Comparison of ENCODE assay signal across 8 cellular contexts in genomic region chr13:78603240-78603947, GRCh38. TPM values are rescaled to one million over a fixed set of nuclear protein-coding genes. Genes with fewer than 3 reads are reported as not detected.
A peak's percentile ranks its signal among the peaks of the same experiment; 100 is the strongest.
DNase-seq lines count a peak whose midpoint lies in the region; ATAC-seq and TF ChIP-seq lines count a peak whose summit lies in the region.

TSS of gene POU4F1 (minus strand) at chr13:78603552. CDS start at chr13:78603326, 226 bp downstream.

- H3K4me1 ChIP-seq in HUES48 (ENCODE audit: control insufficient read depth, insufficient read depth, low read length), result peaks cover 34% of the 10 kb centered on the region

- H3K9ac ChIP-seq in HUES48 (ENCODE audit: low read depth, low read length), result no peak within 1 kb of the TSS

- intact Hi-C loops in activated naive CD4-positive, alpha-beta T cell treated with anti-CD3 and anti-CD28 coated beads for 36 hours (cut with micrococcal nuclease), result loop anchor here (1.0 to 10.0 kb wide), 5 partner anchors 56 to 1741 kb away; partner anchors contain the start of genes FBXL3, OBI1 and SPRY2

- H3K36me3 ChIP-seq in HUES48 (ENCODE audit: control insufficient read depth, insufficient read depth, low read length), result no peaks in the 10 kb centered on the region

- peak; percentile 90 for ATAC-seq in GM21423 (IDR thresholded peaks at IDR 0.05; ENCODE audit: unreplicated experiment)

- H3K9me3 ChIP-seq in HUES48 (ENCODE audit: control insufficient read depth, insufficient read depth, low read length), result no peaks in the 10 kb centered on the region

- DNase-seq in D341Med (ENCODE audit: low spot score) (peak; percentile 90), iPS-NIHi11 (ENCODE audit: low spot score) (peak; percentile 89), kidney glomerular epithelial cell (lab: John Stamatoyannopoulos, UW) (no peak)
- peak; percentile 84 for DNase-seq in activated naive CD4-positive, alpha-beta T cell treated with anti-CD3 and anti-CD28 coated beads for 36 hours
- peak; percentile 59 to 76 for DNase-seq in stimulated activated CD4-positive, alpha-beta T cell treated with anti-CD3 and anti-CD28 coated beads, Interleukin-2, amount 100 ng/mL, for 24 hours

- peaks cover 3% of the 10 kb centered on the region for H3K36me3 Mint-ChIP-seq in activated naive CD4-positive, alpha-beta T cell treated with anti-CD3 and anti-CD28 coated beads for 36 hours (ENCODE audit: low read depth)

- CTCF ChIA-PET in activated naive CD4-positive, alpha-beta T cell treated with anti-CD3 and anti-CD28 coated beads for 36 hours (lab: Charles Lee), result interaction anchor here (0.6 to 1.0 kb wide), 3 partner anchors 9 to 217 kb away, joined by 3 to 5 read pairs (median 4); no protein-coding TSS in a partner anchor

- H3K27ac Mint-ChIP-seq in activated naive CD4-positive, alpha-beta T cell treated with anti-CD3 and anti-CD28 coated beads for 36 hours, result no peak within 1 kb of the TSS

- H3K4me1 Mint-ChIP-seq in activated naive CD4-positive, alpha-beta T cell treated with anti-CD3 and anti-CD28 coated beads for 36 hours (ENCODE audit: low read depth), result peaks cover 42% of the 10 kb centered on the region

- no peak within 1 kb of the TSS for H3K27ac ChIP-seq in HUES48 (ENCODE audit: low read depth, low read length)

- H3K27me3 ChIP-seq in HUES48 (ENCODE audit: control insufficient read depth, insufficient read depth, low read length), result peaks cover 99% of the 10 kb centered on the region

- H3K9me3 Mint-ChIP-seq in activated naive CD4-positive, alpha-beta T cell treated with anti-CD3 and anti-CD28 coated beads for 36 hours, result no peaks in the 10 kb centered on the region

- peak within 1 kb of the TSS; percentile 60 for H3K4me3 ChIP-seq in HUES48 (ENCODE audit: low read depth, low read length)

- peak within 1 kb of the TSS; percentile 73 for H3K4me3 Mint-ChIP-seq in activated naive CD4-positive, alpha-beta T cell treated with anti-CD3 and anti-CD28 coated beads for 36 hours

- peaks cover 81% of the 10 kb centered on the region for H3K27me3 Mint-ChIP-seq in activated naive CD4-positive, alpha-beta T cell treated with anti-CD3 and anti-CD28 coated beads for 36 hours (ENCODE audit: low read depth)

TF ChIP-seq in PFSK-1, 5 proteins besides CTCF, POLR2A, EP300 and RAD21:
- no peak for TF ChIP-seq REST (IDR thresholded peaks at IDR 0.05; ENCODE audit: insufficient read depth in 1 of 2, low read depth in 2 of 2, low read length in 2 of 2)
- TF ChIP-seq FOXP2 (optimal IDR thresholded peaks at IDR 0.05; ENCODE audit: borderline replicate concordance, extremely low read depth, extremely low read length, insufficient read depth), result peak; percentile 59
- TF ChIP-seq TAF1 (IDR thresholded peaks at IDR 0.05; ENCODE audit: borderline replicate concordance, insufficient read depth, low read length), result no peak
- 0 out of 2 replicates have a peak, but pooled peaks have one; percentile 36 for TF ChIP-seq SIN3A (IDR thresholded peaks at IDR 0.05; ENCODE audit: borderline replicate concordance, insufficient read depth, low read length)
- TF ChIP-seq POLR2AphosphoS5 (IDR thresholded peaks at IDR 0.05; ENCODE audit: low read depth, low read length), result no peak
TF ChIP-seq in PFSK-1: peak in this region for 2.

RNA-seq across cellular contexts. Expression of gene POU4F1, which starts in this region (rescaled TPM):
- polyA plus RNA-seq in PFSK-1 (2012; ENCODE audit: insufficient read length, low read depth), result 2.8 TPM
- total RNA-seq in activated naive CD4-positive, alpha-beta T cell treated with anti-CD3 and anti-CD28 coated beads for 36 hours, result under 1 TPM in 1 of 2 experiments, not detected in 1; 0.07 TPM

Comparison
In these comparisons a context has a peak if more than half of its experiments do, and no peak if none do; other contexts are left out.
1. Peak in DNase-seq in activated naive CD4-positive, alpha-beta T cell treated with anti-CD3 and anti-CD28 coated beads for 36 hours; RNA of the gene not detected or under 1 TPM.